1 cellular context compared by ENCODE assay signal in genomic region chr4:95165926-95166524, GRCh38.
TF ChIP-seq lines count a peak whose summit lies in the region.

No MANE protein-coding gene starts in this region.

TF ChIP-seq in WTC11, 78 proteins besides CTCF, POLR2A, EP300 and RAD21 (continued from another document):
- no peak for TF ChIP-seq ATF6 (CRISPR knock-in tag; IDR thresholded peaks at IDR 0.05)
